ENCODE assay signal across 8 cellular contexts in genomic region chr10:21526952-21527633, GRCh38. TPM values are rescaled to one million over a fixed set of nuclear protein-coding genes. Genes with fewer than 3 reads are reported as not detected.
DNase-seq lines count a peak whose midpoint lies in the region; ATAC-seq and TF ChIP-seq lines count a peak whose summit lies in the region.

No MANE protein-coding gene starts in this region.

- H3K27ac Mint-ChIP-seq in activated T-helper 17 cell treated with anti-CD3 and anti-CD28 coated beads, Interleukin-2, amount 50 U/mL, for 72 hours: peak overlapping the region; percentile 96
- H3K27ac Mint-ChIP-seq in naive thymus-derived CD4-positive, alpha-beta T cell: peak overlapping the region; percentile 87 to 97 (median 94)

- H3K4me3 Mint-ChIP-seq in activated T-helper 17 cell treated with anti-CD3 and anti-CD28 coated beads, Interleukin-2, amount 50 U/mL, for 72 hours: peak overlapping the region; percentile 96
- H3K4me3 Mint-ChIP-seq in naive thymus-derived CD4-positive, alpha-beta T cell: peak overlapping the region; percentile 85 to 99 (median 94)

- no peaks in the 10 kb centered on the region for H3K27me3 ChIP-seq in AG04450 (ENCODE audit: control insufficient read depth, insufficient read depth, low read length)
- H3K27me3 ChIP-seq in naive thymus-derived CD4-positive, alpha-beta T cell (ENCODE audit: control insufficient read depth in 2 of 2, insufficient read depth in 2 of 2, low read length in 2 of 2): no peaks in the 10 kb centered on the region
- H3K27me3 ChIP-seq in thyroid gland: no peaks in the 10 kb centered on the region

- TF ChIP-seq POLR2A in thyroid gland (IDR thresholded peaks at IDR 0.05): peak in 1 of 2 donors; percentile 27

- H3K4me3 ChIP-seq in AG04450 (ENCODE audit: low read depth, low read length): peak overlapping the region; percentile 59
- H3K4me3 ChIP-seq in fibroblast of mammary gland (ENCODE audit: control insufficient read depth, low read depth, low read length): peak overlapping the region; percentile 59
- H3K4me3 ChIP-seq in naive thymus-derived CD4-positive, alpha-beta T cell (ENCODE audit: low read length): peak overlapping the region; percentile 79
- peak overlapping the region; percentile 11 to 67 (median 17) for H3K4me3 ChIP-seq in thyroid gland (replicated peaks in 1 of 3)

- DNase-seq in AG04450 (ENCODE audit: low read depth, low spot score): no peak
- peak; percentile 52 for DNase-seq in NCI-H510A treated with DMSO at 0.1 percent for 48 hours (lab: John Stamatoyannopoulos, UW)
- peak; percentile 62 for DNase-seq in fibroblast of mammary gland (ENCODE audit: low read depth)
- DNase-seq in naive thymus-derived CD4-positive, alpha-beta T cell: peak in 8 of 9 donors; percentile 19 to 51 (median 28)
- DNase-seq in thyroid gland: peak; percentile 60 to 66

- H3K4me1 Mint-ChIP-seq in activated T-helper 17 cell treated with anti-CD3 and anti-CD28 coated beads, Interleukin-2, amount 50 U/mL, for 72 hours: peaks cover 16% of the 10 kb centered on the region
- peaks cover 14 to 40% (median 32%) of the 10 kb centered on the region in 7 donors for H3K4me1 Mint-ChIP-seq in naive thymus-derived CD4-positive, alpha-beta T cell

- ATAC-seq in GM18517 (IDR thresholded peaks at IDR 0.05; ENCODE audit: unreplicated experiment): peak; percentile 41
- peak; percentile 51 for ATAC-seq in activated T-helper 17 cell treated with anti-CD3 and anti-CD28 coated beads, Interleukin-2, amount 50 U/mL, for 72 hours (replicated peaks)
- peak; percentile 36 for ATAC-seq in naive thymus-derived CD4-positive, alpha-beta T cell
- ATAC-seq in GM18867 (IDR thresholded peaks at IDR 0.05; ENCODE audit: unreplicated experiment): no peak

- peak overlapping the region; percentile 88 for H3K27ac ChIP-seq in AG04450 (ENCODE audit: low read depth, low read length)
- peak overlapping the region; percentile 68 for H3K27ac ChIP-seq in naive thymus-derived CD4-positive, alpha-beta T cell (ENCODE audit: low read depth, low read length)
- H3K27ac ChIP-seq in thyroid gland: peak overlapping the region; percentile 92 to 99 (median 95)

- H3K9me3 ChIP-seq in AG04450 (ENCODE audit: control insufficient read depth, insufficient read depth, low read length): no peaks in the 10 kb centered on the region
- H3K9me3 ChIP-seq in naive thymus-derived CD4-positive, alpha-beta T cell (ENCODE audit: control insufficient read depth in 2 of 3, low read length in 3 of 3): no peaks in the 10 kb centered on the region
- H3K9me3 ChIP-seq in thyroid gland: no peaks in the 10 kb centered on the region

- TF ChIP-seq CTCF in AG04450 (IDR thresholded peaks at IDR 0.05; ENCODE audit: low read depth, low read length) (no peak), fibroblast of mammary gland (conservative IDR thresholded peaks at IDR 0.05; ENCODE audit: control insufficient read depth, insufficient read depth, low read depth, low read length) (no peak), thyroid gland (IDR thresholded peaks at IDR 0.05) (no peak)

- peaks cover 7% of the 10 kb centered on the region for H3K36me3 Mint-ChIP-seq in activated T-helper 17 cell treated with anti-CD3 and anti-CD28 coated beads, Interleukin-2, amount 50 U/mL, for 72 hours (ENCODE audit: low read depth)
- H3K36me3 Mint-ChIP-seq in naive thymus-derived CD4-positive, alpha-beta T cell: peaks cover 0 to 8% (median 0%) of the 10 kb centered on the region in 5 donors

- CTCF ChIA-PET in AG04450 (lab: Charles Lee): interaction anchor here (0.7 to 1.4 kb wide), 4 partner anchors 8 to 194 kb away, joined by 3 to 7 read pairs (median 4); no protein-coding TSS in a partner anchor
- CTCF ChIA-PET in naive thymus-derived CD4-positive, alpha-beta T cell (lab: Charles Lee): interaction anchor here (0.6 to 1.1 kb wide), 2 partner anchors 9 to 93 kb away, joined by 4 to 6 read pairs; no protein-coding TSS in a partner anchor

- H3K27me3 Mint-ChIP-seq in activated T-helper 17 cell treated with anti-CD3 and anti-CD28 coated beads, Interleukin-2, amount 50 U/mL, for 72 hours: no peaks in the 10 kb centered on the region
- peaks cover 7 to 64% (median 23%) of the 10 kb centered on the region in 5 donors for H3K27me3 Mint-ChIP-seq in naive thymus-derived CD4-positive, alpha-beta T cell

- no peaks in the 10 kb centered on the region for H3K9me3 Mint-ChIP-seq in activated T-helper 17 cell treated with anti-CD3 and anti-CD28 coated beads, Interleukin-2, amount 50 U/mL, for 72 hours
- H3K9me3 Mint-ChIP-seq in naive thymus-derived CD4-positive, alpha-beta T cell: no peaks in the 10 kb centered on the region

- POLR2A ChIA-PET in AG04450 (lab: Yijun Ruan, JAX): interaction anchor here (0.7 to 1.3 kb wide), 3 partner anchors 9 to 23 kb away, joined by 5 to 8 read pairs (median 6); no protein-coding TSS in a partner anchor
- POLR2A ChIA-PET in naive thymus-derived CD4-positive, alpha-beta T cell (lab: Charles Lee): interaction anchor here (0.6 to 2.1 kb wide), 6 partner anchors 8 to 1103 kb away, joined by 3 to 10 read pairs (median 6); partner anchors contain the start of gene DNAJC1

- intact Hi-C loops in naive thymus-derived CD4-positive, alpha-beta T cell (cut with micrococcal nuclease): loop anchor here (2.0 to 10.0 kb wide), 4 partner anchors 476 to 1128 kb away; partner anchors contain the start of genes BMI1 (in 1 of the 2) and DNAJC1 (in 1 of the 2)
- intact Hi-C loops in thyroid gland (cut with DNase I): loop anchor here (10.0 kb wide), 1 partner anchor 798 kb away; the partner anchor contains the start of gene BMI1

- WGBS in thyroid gland, 2 donors: 3% methylated on average over 40 to 42 of the region's 67 CpGs

- H3K36me3 ChIP-seq in naive thymus-derived CD4-positive, alpha-beta T cell (ENCODE audit: control insufficient read depth in 2 of 3, insufficient read depth in 3 of 3, low read length in 3 of 3): no peaks in the 10 kb centered on the region
- H3K36me3 ChIP-seq in thyroid gland: no peaks in the 10 kb centered on the region

- H3K4me1 ChIP-seq in naive thymus-derived CD4-positive, alpha-beta T cell (ENCODE audit: control insufficient read depth in 2 of 2, insufficient read depth in 2 of 2, low read length in 2 of 2): peaks cover 4 to 17% of the 10 kb centered on the region in 2 donors
- peaks cover 0 to 11% of the 10 kb centered on the region in 2 donors for H3K4me1 ChIP-seq in thyroid gland

RNA-seq across cellular contexts. Expression of gene SKIDA1, which starts 1.6 kb away (rescaled TPM):
- polyA plus RNA-seq in AG04450 (2011; rRNA removed): 0.62 and 0.63 TPM in 2 replicates
- polyA minus RNA-seq in AG04450 (2011; rRNA and poly(A)+ RNA removed): 0.83 and 0.87 TPM in 2 replicates
- total RNA-seq in activated T-helper 17 cell treated with anti-CD3 and anti-CD28 coated beads, Interleukin-2, amount 50 U/mL, for 72 hours: under 1 TPM; 0.06 to 0.95 TPM
- under 1 TPM in 4 of 5 experiments, not detected in 1; 0.17 to 0.45 (median 0.28) TPM for total RNA-seq in naive thymus-derived CD4-positive, alpha-beta T cell
- under 1 TPM in 1 of 2 donors, not detected in 1; 0.38 TPM for polyA plus RNA-seq in naive thymus-derived CD4-positive, alpha-beta T cell
- total RNA-seq in thyroid gland: 1 to 10 TPM; 3.1 to 9.9 (median 7.1) TPM

RNA-seq across cellular contexts. Expression of gene MLLT10, which starts 6.9 kb away (rescaled TPM):
- polyA plus RNA-seq in AG04450 (2011; rRNA removed): 35.3 and 41.0 TPM in 2 replicates
- 60.7 and 83.6 TPM in 2 replicates for polyA minus RNA-seq in AG04450 (2011; rRNA and poly(A)+ RNA removed)
- 10 to 100 TPM; 45.2 to 50.1 TPM for total RNA-seq in activated T-helper 17 cell treated with anti-CD3 and anti-CD28 coated beads, Interleukin-2, amount 50 U/mL, for 72 hours
- total RNA-seq in naive thymus-derived CD4-positive, alpha-beta T cell: 10 to 100 TPM; 50.0 to 74.2 (median 67.9) TPM
- polyA plus RNA-seq in naive thymus-derived CD4-positive, alpha-beta T cell: 1 to 10 TPM; 6.0 to 8.8 TPM
- total RNA-seq in thyroid gland: 100 to 1,000 TPM in 1 of 4 donors, 10 to 100 TPM in 3; 46.3 to 109 (median 57.7) TPM

Comparison
In these comparisons a context has a peak if more than half of its experiments do, and no peak if none do; other contexts are left out.
1. H3K4me3 ChIP-seq: peak in every context shown above with its lines; median percentile 79 in naive thymus-derived CD4-positive, alpha-beta T cell; 59 in AG04450; 59 in fibroblast of mammary gland; 17 in thyroid gland.